ENCODE assay signal across 11 cellular contexts in genomic region chr1:52925571-52926005, GRCh38. TPM values are rescaled to one million over a fixed set of nuclear protein-coding genes. Genes with fewer than 3 reads are reported as not detected.
DNase-seq lines count a peak whose midpoint lies in the region; ATAC-seq and TF ChIP-seq lines count a peak whose summit lies in the region.
"Had no signal": no experiment of that assay in that cellular context is flagged by ENCODE, and none has a peak within 500 bp of the region (broad histone marks: within the 10 kb centered on the region; RNA-seq: fewer than 3 reads in every experiment).

No MANE protein-coding gene starts in this region.

- no peak for TF ChIP-seq POLR2A in right lobe of liver (IDR thresholded peaks at IDR 0.05)

- WGBS in right lobe of liver (ENCODE audit: insufficient coverage, low coverage, low lambda C conversion rate, missing lambda C conversion rate), result 27% methylated on average over 5 of the region's 5 CpGs

- H3K27ac ChIP-seq in right lobe of liver, result peak overlapping the region; percentile 84 to 92 (median 88)

- H3K4me1 Mint-ChIP-seq in brain, result peaks cover 19% of the 10 kb centered on the region

- DNase-seq in Right ventricle myocardium superior (no peak), left cardiac atrium (no peak), right lobe of liver (peak in 1 of 3 donors; percentile 81), germinal center (ENCODE audit: low spot score) (no peak), putamen (ENCODE audit: low spot score) (no peak)
- DNase-seq: activated CD4-positive, alpha-beta T cell treated with anti-CD3 and anti-CD28 coated beads, Interleukin-2, amount 50 U/mL, for 4 hours; mucosa of descending colon had no signal

- intact Hi-C loops in Right ventricle myocardium superior (cut with DNase I) (loop anchor here (10.0 kb wide), 1 partner anchor 221 kb away; no protein-coding TSS in a partner anchor), left cardiac atrium (cut with DNase I) (loop anchor here in 1 of 2 donors (10.0 kb wide), 2 partner anchors 119 to 231 kb away; partner anchors contain the start of gene COA7), right lobe of liver (cut with DNase I) (loop anchor here in 1 of 2 donors (10.0 kb wide), 1 partner anchor 221 kb away; no protein-coding TSS in a partner anchor)

- H3K27me3 Mint-ChIP-seq in brain, result peaks cover 56% of the 10 kb centered on the region

- H3K36me3 ChIP-seq in right lobe of liver, result peaks cover 0 to 3% (median 0%) of the 10 kb centered on the region in 4 donors

- H3K4me1 ChIP-seq in right lobe of liver, result peaks cover 0 to 28% (median 3%) of the 10 kb centered on the region in 4 donors

- H3K4me3 Mint-ChIP-seq in brain, result peak overlapping the region; percentile 42 to 86 (median 71)

- H3K9me3 Mint-ChIP-seq in brain, result peaks cover 0 to 13% (median 2%) of the 10 kb centered on the region in 5 experiments
- H3K9me3 Mint-ChIP-seq: activated naive CD4-positive, alpha-beta T cell treated with anti-CD3 and anti-CD28 coated beads, Interleukin-2, amount 50 U/mL, for 72 hours had no signal

- peak; percentile 10 for ATAC-seq in Right ventricle myocardium superior (ENCODE audit: poor library complexity)
- ATAC-seq in left cardiac atrium, result no peak
- peak; percentile 18 to 55 (median 24) for ATAC-seq in right lobe of liver
- ATAC-seq in GM18907 (IDR thresholded peaks at IDR 0.05; ENCODE audit: unreplicated experiment), result no peak
- ATAC-seq in HG02870 (IDR thresholded peaks at IDR 0.05; ENCODE audit: unreplicated experiment), result no peak
- ATAC-seq: activated naive CD4-positive, alpha-beta T cell treated with anti-CD3 and anti-CD28 coated beads, Interleukin-2, amount 50 U/mL, for 72 hours; mucosa of descending colon had no signal

- no peaks in the 10 kb centered on the region for H3K27me3 ChIP-seq in right lobe of liver

- peak overlapping the region in 2 of 3 donors; percentile 81 to 85 for H3K4me3 ChIP-seq in right lobe of liver
- H3K4me3 ChIP-seq: mucosa of descending colon had no signal

- H3K27ac Mint-ChIP-seq in brain, result peak overlapping the region in 2 of 5 experiments; percentile 22 to 54
- H3K27ac Mint-ChIP-seq: activated naive CD4-positive, alpha-beta T cell treated with anti-CD3 and anti-CD28 coated beads, Interleukin-2, amount 50 U/mL, for 72 hours had no signal

- H3K9me3 ChIP-seq in right lobe of liver, result no peaks in the 10 kb centered on the region
- H3K9me3 ChIP-seq: mucosa of descending colon had no signal

- TF ChIP-seq CTCF in brain (conservative IDR thresholded peaks at IDR 0.05) (no peak), right lobe of liver (IDR thresholded peaks at IDR 0.05) (peak in 1 of 4 donors; percentile 5)

- H3K36me3 Mint-ChIP-seq in brain, result peaks cover 15% of the 10 kb centered on the region

RNA-seq across cellular contexts. Expression of gene SCP2, which starts 1.5 kb away (rescaled TPM):
- 155 TPM for total RNA-seq in Right ventricle myocardium superior
- 100 to 1,000 TPM; 126 to 148 TPM for total RNA-seq in left cardiac atrium
- 98.2 TPM for polyA plus RNA-seq in brain (ENCODE audit: insufficient read depth, low read depth, low replicate concordance)
- 100 to 1,000 TPM; 207 to 885 (median 634) TPM for total RNA-seq in right lobe of liver

RNA-seq across cellular contexts. Expression of gene ECHDC2, which starts 4.0 kb away (rescaled TPM):
- total RNA-seq in Right ventricle myocardium superior, result 147 TPM
- total RNA-seq in left cardiac atrium, result 100 to 1,000 TPM in 1 of 2 donors, 10 to 100 TPM in 1; 82.5 to 101 TPM
- 50.4 TPM for polyA plus RNA-seq in brain (ENCODE audit: insufficient read depth, low read depth, low replicate concordance)
- total RNA-seq in right lobe of liver, result 100 to 1,000 TPM; 167 to 856 (median 390) TPM

Comparison
In these comparisons a context has a peak if more than half of its experiments do, and no peak if none do; other contexts are left out.
1. ATAC-seq: peak in Right ventricle myocardium superior (single experiment) and right lobe of liver (4 of 4); none in left cardiac atrium (0 of 2), GM18907 (single experiment) and HG02870 (single experiment).